In genomic region chr14:60247994-60248696, GRCh38 we compare ENCODE assay signal across 8 cellular contexts. TPM values are rescaled to one million over a fixed set of nuclear protein-coding genes. Genes with fewer than 3 reads are reported as not detected.
DNase-seq lines count a peak whose midpoint lies in the region; ATAC-seq and TF ChIP-seq lines count a peak whose summit lies in the region.

No MANE protein-coding gene starts in this region.

- peak overlapping the region; percentile 99 for H3K27ac Mint-ChIP-seq in Calu3 (ENCODE audit: unreplicated experiment)
- peak overlapping the region; percentile 100 for H3K27ac Mint-ChIP-seq in activated T-cell treated with anti-CD3 and anti-CD28 coated beads, Interleukin-2, amount 50 U/mL, for 72 hours

- peaks cover 29% of the 10 kb centered on the region for H3K36me3 Mint-ChIP-seq in Calu3 (ENCODE audit: insufficient read depth, unreplicated experiment)
- peaks cover 0 to 3% of the 10 kb centered on the region in 2 donors for H3K36me3 Mint-ChIP-seq in activated T-cell treated with anti-CD3 and anti-CD28 coated beads, Interleukin-2, amount 50 U/mL, for 72 hours (ENCODE audit: insufficient read depth in 2 of 2)

- H3K36me3 ChIP-seq in PC-3 (ENCODE audit: low read depth, low read length), result no peaks in the 10 kb centered on the region
- no peaks in the 10 kb centered on the region for H3K36me3 ChIP-seq in esophagus squamous epithelium
- H3K36me3 ChIP-seq in muscle layer of duodenum (ENCODE audit: control insufficient read depth in 1 of 2, insufficient read depth in 2 of 2, low read length in 2 of 2), result peaks cover 0 to 8% of the 10 kb centered on the region in 2 donors

- H3K79me2 ChIP-seq in PC-3 (ENCODE audit: low read length), result peaks cover 34% of the 10 kb centered on the region

- peak in 2 of 4 donors; percentile 41 to 75 for TF ChIP-seq POLR2A in esophagus squamous epithelium (IDR thresholded peaks at IDR 0.05)

- H3K9ac ChIP-seq in PC-3 (ENCODE audit: low read length), result peak overlapping the region; percentile 90

- H2AFZ ChIP-seq in PC-3 (ENCODE audit: low read length), result peak overlapping the region; percentile 77

- H3K27me3 Mint-ChIP-seq in Calu3 (ENCODE audit: unreplicated experiment), result no peaks in the 10 kb centered on the region
- no peaks in the 10 kb centered on the region for H3K27me3 Mint-ChIP-seq in activated T-cell treated with anti-CD3 and anti-CD28 coated beads, Interleukin-2, amount 50 U/mL, for 72 hours (ENCODE audit: low read depth)

- DNase-seq in Calu3, result peak; percentile 82
- DNase-seq in HuH-7.5 (ENCODE audit: low spot score), result peak; percentile 95
- DNase-seq in PC-3, result peak; percentile 100
- peak; percentile 83 to 85 for DNase-seq in activated T-cell treated with anti-CD3 and anti-CD28 coated beads, Interleukin-2, amount 50 U/mL, for 72 hours
- peak; percentile 56 for DNase-seq in esophagus squamous epithelium (lab: John Stamatoyannopoulos, UW)
- peak; percentile 64 for DNase-seq in stimulated activated CD8-positive, alpha-beta memory T cell treated with anti-CD3 and anti-CD28 coated beads, Interleukin-7, amount 100 ng/mL, for 24 hours (ENCODE audit: low read depth)

- H3K27ac ChIP-seq in PC-3 (ENCODE audit: low read length) (peak overlapping the region; percentile 87), esophagus squamous epithelium (peak overlapping the region; percentile 96 to 100 (median 99)), muscle layer of duodenum (ENCODE audit: low read length) (peak overlapping the region; percentile 99)

- ATAC-seq in GM21528 (IDR thresholded peaks at IDR 0.05; ENCODE audit: low FRiP score, unreplicated experiment) (peak; percentile 63), PC-3 (peak; percentile 75)
- ATAC-seq in activated T-cell treated with anti-CD3 and anti-CD28 coated beads, Interleukin-2, amount 50 U/mL, for 72 hours (replicated peaks in 1 of 2), result peak; percentile 68 to 72

- H3K4me1 ChIP-seq in PC-3 (ENCODE audit: insufficient read depth, low read length), result peaks cover 30% of the 10 kb centered on the region
- peaks cover 0 to 48% (median 10%) of the 10 kb centered on the region in 3 donors for H3K4me1 ChIP-seq in esophagus squamous epithelium
- peaks cover 9 to 18% of the 10 kb centered on the region in 2 donors for H3K4me1 ChIP-seq in muscle layer of duodenum (ENCODE audit: control insufficient read depth in 1 of 2, insufficient read depth in 2 of 2, low read length in 2 of 2)

- H4K20me1 ChIP-seq in PC-3 (ENCODE audit: low read length), result peaks cover 25% of the 10 kb centered on the region

- H3K4me1 Mint-ChIP-seq in Calu3 (ENCODE audit: low read depth, unreplicated experiment), result peaks cover 28% of the 10 kb centered on the region
- H3K4me1 Mint-ChIP-seq in activated T-cell treated with anti-CD3 and anti-CD28 coated beads, Interleukin-2, amount 50 U/mL, for 72 hours (ENCODE audit: low read depth), result peaks cover 65% of the 10 kb centered on the region

- TSS peak; percentile 97 for BruUV-seq in Calu3 (replicated peaks; lab: Mats Ljungman, UMichigan)
- BruUV-seq in PC-3 (replicated peaks; lab: Mats Ljungman, UMichigan), result TSS peak; percentile 94

- TF ChIP-seq CTCF in Calu3 (IDR thresholded peaks at IDR 0.05; ENCODE audit: unreplicated experiment), result no peak
- TF ChIP-seq CTCF in PC-3 (conservative IDR thresholded peaks at IDR 0.05; ENCODE audit: low read depth, low read length), result no peak
- TF ChIP-seq CTCF in esophagus squamous epithelium (IDR thresholded peaks at IDR 0.05), result no peak

- POLR2A ChIA-PET in PC-3 (lab: Charles Lee; ENCODE audit: unreplicated experiment), result interaction anchor here (0.5 to 1.0 kb wide), 6 partner anchors 10 to 156 kb away, joined by 3 to 23 read pairs (median 4); partner anchors contain the start of gene PCNX4

- H3K4me2 ChIP-seq in PC-3 (ENCODE audit: low read length), result peak overlapping the region; percentile 84

- H3F3A ChIP-seq in PC-3 (ENCODE audit: low read length, unreplicated experiment), result no peaks in the 10 kb centered on the region

- H3K9me3 ChIP-seq in PC-3 (ENCODE audit: low read length), result no peaks in the 10 kb centered on the region
- no peaks in the 10 kb centered on the region for H3K9me3 ChIP-seq in esophagus squamous epithelium
- no peaks in the 10 kb centered on the region for H3K9me3 ChIP-seq in muscle layer of duodenum (ENCODE audit: control insufficient read depth in 1 of 2, low read length in 2 of 2)

- CTCF ChIA-PET in Calu3 (lab: Charles Lee) (interaction anchor here (1.0 to 1.3 kb wide), 2 partner anchors 14 to 156 kb away, joined by 3 read pairs; partner anchors contain the start of gene PCNX4), PC-3 (lab: Charles Lee) (interaction anchor here (0.5 to 1.8 kb wide), 6 partner anchors 16 to 136 kb away, joined by 3 to 10 read pairs (median 4); no protein-coding TSS in a partner anchor)

- H3K27me3 ChIP-seq in PC-3 (ENCODE audit: low read length) (no peaks in the 10 kb centered on the region), esophagus squamous epithelium (no peaks in the 10 kb centered on the region), muscle layer of duodenum (ENCODE audit: low read depth, low read length) (no peaks in the 10 kb centered on the region)

- peak overlapping the region; percentile 99 for H3K4me3 Mint-ChIP-seq in Calu3 (ENCODE audit: low read depth, unreplicated experiment)
- H3K4me3 Mint-ChIP-seq in activated T-cell treated with anti-CD3 and anti-CD28 coated beads, Interleukin-2, amount 50 U/mL, for 72 hours, result peak overlapping the region; percentile 90 to 99

- no peaks in the 10 kb centered on the region for H3K9me3 Mint-ChIP-seq in Calu3 (ENCODE audit: low read depth, unreplicated experiment)
- H3K9me3 Mint-ChIP-seq in activated T-cell treated with anti-CD3 and anti-CD28 coated beads, Interleukin-2, amount 50 U/mL, for 72 hours, result no peaks in the 10 kb centered on the region

- 0% methylated on average over 12 to 15 of the region's 27 CpGs for WGBS in esophagus squamous epithelium, 2 donors

- no peaks in the 10 kb centered on the region for H3K9me2 ChIP-seq in PC-3 (replicated peaks; ENCODE audit: low read length)

- H3K4me3 ChIP-seq in PC-3 (ENCODE audit: low read length) (peak overlapping the region; percentile 66), esophagus squamous epithelium (peak overlapping the region; percentile 44 to 94 (median 82)), muscle layer of duodenum (ENCODE audit: low read depth in 1 of 2, low read length in 2 of 2) (peak overlapping the region; percentile 85 to 86)

- intact Hi-C loops in Calu3 (cut with micrococcal nuclease; ENCODE audit: unreplicated experiment), result no loop called here
- intact Hi-C loops in PC-3 (cut with micrococcal nuclease), result loop anchor here (1.0 to 10.0 kb wide), 6 partner anchors 25 to 766 kb away; partner anchors contain the start of genes JKAMP and L3HYPDH
- intact Hi-C loops in esophagus squamous epithelium (cut with DNase I), result loop anchor here (10.0 kb wide), 1 partner anchor 153 kb away; the partner anchor contains the start of gene PCNX4

RNA-seq across cellular contexts. Expression of gene PPM1A, which starts 0.9 kb away (rescaled TPM):
- 38.9 and 40.0 TPM in 2 replicates for total RNA-seq in Calu3 (2022)
- 69.3 and 69.4 TPM in 2 replicates for total RNA-seq in PC-3 (2014; rRNA removed)
- 10 to 100 TPM; 57.3 to 62.9 TPM for total RNA-seq in activated T-cell treated with anti-CD3 and anti-CD28 coated beads, Interleukin-2, amount 50 U/mL, for 72 hours
- 10 to 100 TPM; 16.7 to 34.3 (median 22.7) TPM for total RNA-seq in esophagus squamous epithelium

Comparison
In these comparisons a context has a peak if more than half of its experiments do, and no peak if none do; other contexts are left out.
1. Peak in every context shown above with its lines: DNase-seq, ATAC-seq, H3K4me3 ChIP-seq and H3K27ac ChIP-seq.